In the genomic region with DNA sequence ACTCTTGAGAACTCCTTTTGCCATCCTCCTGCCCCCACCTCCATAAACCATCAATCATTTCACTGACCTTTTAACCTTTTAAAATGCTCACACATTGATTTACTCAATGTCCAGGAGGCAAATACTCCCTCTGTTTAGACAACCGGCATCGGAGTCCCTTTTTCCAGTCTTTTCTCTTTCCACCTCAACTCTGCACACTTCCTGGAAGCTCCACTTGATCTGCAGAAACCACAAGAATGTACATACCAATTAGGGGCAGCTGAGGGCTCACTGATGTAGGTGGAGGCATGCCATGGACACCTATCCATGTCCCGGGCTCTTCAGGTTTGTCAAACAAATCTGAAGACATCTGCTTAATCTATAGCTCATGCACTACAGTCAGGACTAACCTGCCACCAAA, we compare ENCODE assay signal across 25 cellular contexts. TPM values are rescaled to one million over a fixed set of nuclear protein-coding genes. Genes with fewer than 3 reads are reported as not detected.
"Had no signal": no experiment of that assay in that cellular context is flagged by ENCODE, and none has a peak within 500 bp of the region (broad histone marks: within the 10 kb centered on the region; RNA-seq: fewer than 3 reads in every experiment).

No MANE protein-coding gene starts in this region.

- FAIRE-seq: kidney had no signal

- DNase-seq: colonic mucosa; dermis blood vessel endothelial cell; esophagus squamous epithelium; foreskin fibroblast; kidney; left colon; naive thymus-derived CD4-positive, alpha-beta T cell; psoas muscle; sigmoid colon; stimulated activated CD4-positive, alpha-beta T cell treated with anti-CD3 and anti-CD28 coated beads, Interleukin-2, amount 100 ng/mL, for 24 hours; stimulated activated CD4-positive, alpha-beta T cell treated with anti-CD3 and anti-CD28 coated beads, Interleukin-4, amount 100 ng/mL, for 4 hours; stimulated activated naive B cell treated with anti-CD40 and anti-IgM and Interleukin-4, amounts not matched to agents 10 μg/mL and 1 μg/mL and 100 μg/mL, for 72 hours; stimulated activated naive CD8-positive, alpha-beta T cell treated with anti-CD3 and anti-CD28 coated beads, Interleukin-15, amount 100 ng/mL, for 72 hours; transverse colon had no signal

- H3K27me3 Mint-ChIP-seq: stimulated activated naive CD8-positive, alpha-beta T cell treated with anti-CD3 and anti-CD28 coated beads, Interleukin-15, amount 100 ng/mL, for 72 hours had no signal

- H3K36me3 Mint-ChIP-seq: stimulated activated naive B cell treated with anti-CD40 and anti-IgM and Interleukin-4, amounts not matched to agents 10 μg/mL and 1 μg/mL and 100 μg/mL, for 72 hours had no signal

- ATAC-seq: gastroesophageal sphincter; left colon; naive thymus-derived CD4-positive, alpha-beta T cell; psoas muscle; stimulated activated naive B cell treated with anti-CD40 and anti-IgM and Interleukin-4, amounts not matched to agents 10 μg/mL and 1 μg/mL and 100 μg/mL, for 72 hours; stimulated activated naive CD8-positive, alpha-beta T cell treated with anti-CD3 and anti-CD28 coated beads, Interleukin-15, amount 100 ng/mL, for 72 hours had no signal

- H2AFZ ChIP-seq: hepatocyte had no signal

- H3K9me3 Mint-ChIP-seq: stimulated activated naive B cell treated with anti-CD40 and anti-IgM and Interleukin-4, amounts not matched to agents 10 μg/mL and 1 μg/mL and 100 μg/mL, for 72 hours; stimulated activated naive CD8-positive, alpha-beta T cell treated with anti-CD3 and anti-CD28 coated beads, Interleukin-15, amount 100 ng/mL, for 72 hours had no signal

- H3K4me3 Mint-ChIP-seq: naive thymus-derived CD4-positive, alpha-beta T cell; stimulated activated naive B cell treated with anti-CD40 and anti-IgM and Interleukin-4, amounts not matched to agents 10 μg/mL and 1 μg/mL and 100 μg/mL, for 72 hours; stimulated activated naive CD8-positive, alpha-beta T cell treated with anti-CD3 and anti-CD28 coated beads, Interleukin-15, amount 100 ng/mL, for 72 hours had no signal

- H3K36me3 ChIP-seq: colonic mucosa, esophagus squamous epithelium, gastroesophageal sphincter, neutrophil, sigmoid colon, thoracic aorta, transverse colon had no signal

- H3K4me3 ChIP-seq: colonic mucosa, esophagus squamous epithelium, gastroesophageal sphincter, hepatocyte, psoas muscle, sigmoid colon, skin epidermis, thoracic aorta, transverse colon had no signal

- H3K27ac Mint-ChIP-seq: naive thymus-derived CD4-positive, alpha-beta T cell; stimulated activated naive B cell treated with anti-CD40 and anti-IgM and Interleukin-4, amounts not matched to agents 10 μg/mL and 1 μg/mL and 100 μg/mL, for 72 hours had no signal

- H3K9me3 ChIP-seq: colonic mucosa, esophagus squamous epithelium, gastroesophageal sphincter, neutrophil, psoas muscle, sigmoid colon, thoracic aorta, transverse colon had no signal

- H3K4me2 ChIP-seq: hepatocyte had no signal

- H3K27me3 ChIP-seq: colonic mucosa, gastroesophageal sphincter, sigmoid colon, transverse colon had no signal

- H3K79me2 ChIP-seq: hepatocyte had no signal

- H3K27ac ChIP-seq: colonic mucosa, esophagus squamous epithelium, gastroesophageal sphincter, hepatocyte, neutrophil, psoas muscle, sigmoid colon, skin epidermis, thoracic aorta, transverse colon had no signal

RNA-seq across cellular contexts. Expression of a gene that starts 24.8 kb away (rescaled TPM):
- total RNA-seq: colonic mucosa, dermis blood vessel endothelial cell, epithelial cell of proximal tubule, esophagus squamous epithelium, gastroesophageal sphincter, kidney, liver, mesenteric fat pad, osteoblast, subcutaneous adipose tissue, thoracic aorta, transverse colon, ureter had no signal
